Comparison of ENCODE assay signal across 15 cellular contexts in the genomic region with DNA sequence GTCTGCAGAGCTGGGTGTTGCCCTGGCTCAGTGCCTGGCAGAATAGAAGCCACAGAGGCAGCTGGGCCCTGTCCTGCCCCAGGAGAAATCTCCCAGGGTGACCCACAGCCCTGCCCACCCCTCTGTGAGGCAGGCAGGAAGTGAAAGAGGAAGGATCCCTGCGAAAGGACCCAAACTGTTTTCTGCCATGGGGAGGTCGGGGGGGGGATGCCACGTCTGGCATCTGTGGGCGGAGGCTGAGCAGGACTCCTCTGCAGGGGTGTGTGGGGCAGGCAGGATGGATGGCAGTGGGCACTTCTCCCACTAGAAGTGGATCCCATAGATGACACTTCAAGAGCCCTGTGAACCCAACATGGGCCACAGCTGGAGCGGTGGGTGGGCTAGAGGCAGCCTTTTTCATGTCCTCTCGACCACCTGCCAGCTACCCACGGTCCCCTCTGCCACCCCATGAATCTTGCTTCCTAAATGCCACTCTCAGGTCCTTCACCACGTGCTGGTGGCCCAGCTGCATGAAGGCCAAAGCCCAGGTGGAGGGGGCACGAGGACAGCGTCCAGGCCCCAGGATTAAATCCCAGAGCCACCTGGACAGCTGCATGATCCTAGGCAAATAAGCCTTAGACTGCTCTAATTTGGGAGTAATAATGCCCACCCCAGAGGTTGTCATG. TPM values are rescaled to one million over a fixed set of nuclear protein-coding genes. Genes with fewer than 3 reads are reported as not detected.
DNase-seq lines count a peak whose midpoint lies in the region; ATAC-seq and TF ChIP-seq lines count a peak whose summit lies in the region.
"Had no signal": no experiment of that assay in that cellular context is flagged by ENCODE, and none has a peak within 500 bp of the region (broad histone marks: within the 10 kb centered on the region; RNA-seq: fewer than 3 reads in every experiment).

No MANE protein-coding gene starts in this region.

- H3K27me3 ChIP-seq in left ventricle myocardium inferior (ENCODE audit: low read depth), result peaks cover 96% of the 10 kb centered on the region
- peaks cover 2% of the 10 kb centered on the region for H3K27me3 ChIP-seq in layer of hippocampus (ENCODE audit: control insufficient read depth, insufficient read depth, low read length)
- H3K27me3 ChIP-seq in aorta (ENCODE audit: control insufficient read depth in 1 of 2, insufficient read depth in 2 of 2, low read length in 1 of 2), result no peaks in the 10 kb centered on the region

- H3K4me3 ChIP-seq in left ventricle myocardium inferior, result no peak overlapping the region
- no peak overlapping the region for H3K4me3 ChIP-seq in aorta (ENCODE audit: low read length in 2 of 2)
- H3K4me3 ChIP-seq: ascending aorta, SJCRH30 had no signal

- H3K27ac ChIP-seq in left ventricle myocardium inferior (replicated peaks) (no peak overlapping the region), layer of hippocampus (ENCODE audit: low read depth, low read length) (peak overlapping the region; percentile 46), aorta (ENCODE audit: low read depth in 1 of 2, low read length in 2 of 2) (no peak overlapping the region)
- H3K27ac ChIP-seq: ascending aorta, SJCRH30 had no signal

- WGBS in aorta, 2 donors, result 85 to 93% methylated on average over 10 of the region's 10 CpGs

- intact Hi-C loops in cardiac septum (cut with DNase I) (no loop called here), left ventricle myocardium inferior (cut with micrococcal nuclease) (no loop called here), aorta (cut with DNase I) (no loop called here)

- DNase-seq in cardiac septum (ENCODE audit: low spot score) (peak; percentile 59), left ventricle myocardium inferior (no peak), RPMI8226 (peak; percentile 61), aorta (peak; percentile 49 to 61), omental fat pad (ENCODE audit: low spot score) (no peak)
- DNase-seq: activated T-cell treated with anti-CD3 and anti-CD28 coated beads, Interleukin-2, amount 50 U/mL, for 1 hour; effector CD8-positive, alpha-beta T cell; glutamatergic neuron; NCI-H446 treated with DMSO at 0.1 percent for 48 hours; SJCRH30 had no signal

- no peak for TF ChIP-seq CTCF in left ventricle myocardium inferior (IDR thresholded peaks at IDR 0.05; ENCODE audit: borderline replicate concordance)
- TF ChIP-seq CTCF in omental fat pad (IDR thresholded peaks at IDR 0.05), result no peak

- H3K9me3 ChIP-seq in left ventricle myocardium inferior (replicated peaks) (no peaks in the 10 kb centered on the region), aorta (ENCODE audit: control insufficient read depth, low read length) (no peaks in the 10 kb centered on the region)
- H3K9me3 ChIP-seq: ascending aorta, SJCRH30 had no signal

- H3K4me1 ChIP-seq in left ventricle myocardium inferior, result peaks cover 44% of the 10 kb centered on the region
- H3K4me1 ChIP-seq in aorta (ENCODE audit: control insufficient read depth in 1 of 2, insufficient read depth in 2 of 2, low read length in 2 of 2), result no peaks in the 10 kb centered on the region

- H3K36me3 ChIP-seq in left ventricle myocardium inferior (no peaks in the 10 kb centered on the region), aorta (ENCODE audit: control insufficient read depth in 1 of 2, insufficient read depth in 2 of 2, low read length in 1 of 2) (no peaks in the 10 kb centered on the region)
- H3K36me3 ChIP-seq: ascending aorta, SJCRH30 had no signal

- ATAC-seq in aorta (ENCODE audit: low FRiP score), result no peak
- ATAC-seq in GM18868 (IDR thresholded peaks at IDR 0.05; ENCODE audit: unreplicated experiment), result no peak
- ATAC-seq in HG03521 (IDR thresholded peaks at IDR 0.05; ENCODE audit: unreplicated experiment), result no peak
- ATAC-seq in omental fat pad (ENCODE audit: low FRiP score), result no peak
- ATAC-seq: activated CD4-positive, CD25-positive, alpha-beta regulatory T cell treated with anti-CD3 and anti-CD28 coated beads, Interleukin-2, amount 50 U/mL, for 24 hours had no signal

RNA-seq across cellular contexts. Expression of a gene that starts 3.6 kb away (rescaled TPM):
- total RNA-seq in cardiac septum (1.3 TPM), left ventricle myocardium inferior (1.2 TPM), aorta (10 to 100 TPM in 1 of 2 donors, 1 to 10 TPM in 1; 5.8 to 21.4 TPM), omental fat pad (10 to 100 TPM; 15.4 to 82.6 (median 34.1) TPM)
- 1 to 10 TPM; 3.1 to 9.8 TPM for polyA plus RNA-seq in aorta
- total RNA-seq: SJCRH30 had no signal

Comparison
In these comparisons a context has a peak if more than half of its experiments do, and no peak if none do; other contexts are left out.
1. DNase-seq: peak in cardiac septum (single experiment), RPMI8226 (single experiment) and aorta (2 of 2); none in left ventricle myocardium inferior (single experiment) and omental fat pad (single experiment).